ENCODE assay signal across 8 cellular contexts in genomic region chrX:107673401-107673800, GRCh38. TPM values are rescaled to one million over a fixed set of nuclear protein-coding genes. Genes with fewer than 3 reads are reported as not detected.
A peak's percentile ranks its signal among the peaks of the same experiment; 100 is the strongest.
DNase-seq lines count a peak whose midpoint lies in the region; ATAC-seq and TF ChIP-seq lines count a peak whose summit lies in the region.

No MANE protein-coding gene starts in this region.

- H3K27me3 ChIP-seq in colonic mucosa (no peaks in the 10 kb centered on the region), skeletal muscle tissue (ENCODE audit: control insufficient read depth in 3 of 3, insufficient read depth in 3 of 3, low read length in 3 of 3) (peaks cover 0 to 3% (median 0%) of the 10 kb centered on the region in 3 donors)

- H3K9ac ChIP-seq in colonic mucosa (ENCODE audit: low read depth in 2 of 2, low read length in 2 of 2) (peak overlapping the region; percentile 45 to 53), skeletal muscle tissue (ENCODE audit: low read depth in 1 of 3, low read length in 3 of 3) (no peak overlapping the region)

- peak overlapping the region; percentile 75 for H3K27ac ChIP-seq in colonic mucosa
- peak overlapping the region; percentile 74 for H3K27ac ChIP-seq in skeletal muscle tissue (ENCODE audit: low read depth, low read length)

- DNase-seq in colonic mucosa (no peak), NCI-H510A treated with DMSO at 0.1 percent for 48 hours (lab: John Stamatoyannopoulos, UW) (no peak), NOMO-1 treated with dmso at 0.1 percent for 144 hours (lab: John Stamatoyannopoulos, UW; ENCODE audit: unreplicated experiment) (no peak), HFFc6 (no peak), DMS53 (lab: John Stamatoyannopoulos, UW) (no peak)

- H3K9me3 ChIP-seq in colonic mucosa = no peaks in the 10 kb centered on the region
- no peaks in the 10 kb centered on the region for H3K9me3 ChIP-seq in skeletal muscle tissue (ENCODE audit: control insufficient read depth in 3 of 3, low read length in 3 of 3)

- peaks cover 23% of the 10 kb centered on the region for H3K4me1 Mint-ChIP-seq in HFFc6 (ENCODE audit: low read depth)

- ATAC-seq in GM19452 (IDR thresholded peaks at IDR 0.05; ENCODE audit: unreplicated experiment) (peak; percentile 11), HG03432 (IDR thresholded peaks at IDR 0.05; ENCODE audit: unreplicated experiment) (peak; percentile 9)

- H3K36me3 Mint-ChIP-seq in HFFc6 (ENCODE audit: low read depth) = no peaks in the 10 kb centered on the region

- H3K9me3 Mint-ChIP-seq in HFFc6 = no peaks in the 10 kb centered on the region

- H3K27me3 Mint-ChIP-seq in HFFc6 (ENCODE audit: insufficient read depth) = no peaks in the 10 kb centered on the region; the same call in 1 of the 2 replicates

- H3K27ac Mint-ChIP-seq in HFFc6 = no peak overlapping the region

- TF ChIP-seq CTCF in colonic mucosa (IDR thresholded peaks at IDR 0.05) = no peak
- no peak for TF ChIP-seq CTCF in HFFc6 (IDR thresholded peaks at IDR 0.05)

- H3K4me3 Mint-ChIP-seq in HFFc6 = no peak overlapping the region

- H3K4me3 ChIP-seq in colonic mucosa (no peak overlapping the region), skeletal muscle tissue (ENCODE audit: low read length in 3 of 3) (no peak overlapping the region)

- intact Hi-C loops in colonic mucosa (cut with DNase I) = no loop called here

- no peaks in the 10 kb centered on the region for H3K4me1 ChIP-seq in colonic mucosa
- peaks cover 21 to 37% (median 35%) of the 10 kb centered on the region in 3 donors for H3K4me1 ChIP-seq in skeletal muscle tissue (ENCODE audit: control insufficient read depth in 3 of 3, insufficient read depth in 3 of 3, low read length in 3 of 3)

- H3K36me3 ChIP-seq in colonic mucosa (no peaks in the 10 kb centered on the region), skeletal muscle tissue (ENCODE audit: control insufficient read depth in 3 of 3, insufficient read depth in 3 of 3, low read length in 3 of 3) (no peaks in the 10 kb centered on the region)

RNA-seq across cellular contexts. Expression of gene PRPS1, which starts 45.1 kb away (rescaled TPM):
- total RNA-seq in colonic mucosa (10 to 100 TPM; 12.2 to 20.3 TPM), skeletal muscle tissue (23.0 TPM)
- 10 to 100 TPM; 67.8 to 78.6 (median 73.7) TPM for total RNA-seq in HFFc6 (2021; fragmentation: NEBNext Ultra II Directional; extraction: Animal tissue kit (Norgen Biotek cat#: 25700))

Comparison
In these comparisons a context has a peak if more than half of its experiments do, and no peak if none do; other contexts are left out.
1. H3K9ac ChIP-seq: peak in colonic mucosa (2 of 2); none in skeletal muscle tissue (0 of 3).